25 cellular contexts compared by ENCODE assay signal in genomic region chr4:94791701-94792100, GRCh38. TPM values are rescaled to one million over a fixed set of nuclear protein-coding genes. Genes with fewer than 3 reads are reported as not detected.
"Had no signal": no experiment of that assay in that cellular context is flagged by ENCODE, and none has a peak within 500 bp of the region (broad histone marks: within the 10 kb centered on the region; RNA-seq: fewer than 3 reads in every experiment).

No MANE protein-coding gene starts in this region.

- H3K27ac Mint-ChIP-seq: dendritic cell treated with granulocyte-macrophage colony-stimulating factor and Interleukin-4, amounts not matched to agents 40 ng/mL and 50 ng/mL, for 4 days; effector memory CD8-positive, alpha-beta T cell; endodermal cell; immature natural killer cell; mesothelial cell of epicardium had no signal

- H3K9me3 ChIP-seq: colonic mucosa, esophagus squamous epithelium, gastroesophageal sphincter, heart left ventricle, lower lobe of right lung, mucosa of descending colon had no signal

- H3K36me3 Mint-ChIP-seq: immature natural killer cell, mesothelial cell of epicardium had no signal

- H3K4me3 Mint-ChIP-seq: dendritic cell treated with granulocyte-macrophage colony-stimulating factor and Interleukin-4, amounts not matched to agents 40 ng/mL and 50 ng/mL, for 4 days; effector memory CD8-positive, alpha-beta T cell; endodermal cell; immature natural killer cell; mesothelial cell of epicardium had no signal

- H3K4me1 Mint-ChIP-seq: endodermal cell, immature natural killer cell, mesothelial cell of epicardium had no signal

- ATAC-seq: effector memory CD8-positive, alpha-beta T cell; esophagus mucosa; gastroesophageal sphincter; heart left ventricle; left cardiac atrium; left lung; left ventricle myocardium superior; lower lobe of right lung; mucosa of descending colon had no signal

- H2AFZ ChIP-seq: hepatocyte had no signal

- DNase-seq: colonic mucosa; cortex of kidney; effector CD8-positive, alpha-beta T cell; effector memory CD8-positive, alpha-beta T cell; endodermal cell; erythroblast; esophagus squamous epithelium; foreskin fibroblast; heart left ventricle; hypothalamus; immature natural killer cell; islet precursor cell; left cardiac atrium; left lung; left ventricle myocardium superior; lower lobe of right lung; mesenchymal stem cell; mucosa of descending colon had no signal

- H3K4me1 ChIP-seq: colonic mucosa, esophagus squamous epithelium, gastroesophageal sphincter, heart left ventricle, left lung, lower lobe of right lung had no signal

- H3K4me3 ChIP-seq: colonic mucosa, esophagus squamous epithelium, gastroesophageal sphincter, heart left ventricle, hepatocyte, left lung, lower lobe of right lung, mucosa of descending colon had no signal

- H3K27ac ChIP-seq: colonic mucosa, epithelial cell of prostate, esophagus squamous epithelium, gastroesophageal sphincter, heart left ventricle, hepatocyte, left lung, lower lobe of right lung had no signal

- H3K79me2 ChIP-seq: hepatocyte had no signal

- H3K36me3 ChIP-seq: colonic mucosa, esophagus squamous epithelium, gastroesophageal sphincter, heart left ventricle, left lung, lower lobe of right lung had no signal

- H3K27me3 Mint-ChIP-seq: dendritic cell treated with granulocyte-macrophage colony-stimulating factor and Interleukin-4, amounts not matched to agents 40 ng/mL and 50 ng/mL, for 4 days; effector memory CD8-positive, alpha-beta T cell had no signal

- FAIRE-seq: endometrium had no signal

- H3K4me2 ChIP-seq: hepatocyte had no signal

- H3K27me3 ChIP-seq: colonic mucosa, esophagus squamous epithelium, gastroesophageal sphincter, heart left ventricle, hepatocyte, left lung had no signal

- H3K9me3 Mint-ChIP-seq: dendritic cell treated with granulocyte-macrophage colony-stimulating factor and Interleukin-4, amounts not matched to agents 40 ng/mL and 50 ng/mL, for 4 days; effector memory CD8-positive, alpha-beta T cell; mesothelial cell of epicardium had no signal

RNA-seq across cellular contexts. Expression of gene BMPR1B, which starts 33.9 kb away (rescaled TPM):
- polyA plus RNA-seq: immature natural killer cell had no signal
